8 cellular contexts compared by ENCODE assay signal in genomic region chr19:4140237-4140711, GRCh38. TPM values are rescaled to one million over a fixed set of nuclear protein-coding genes. Genes with fewer than 3 reads are reported as not detected.
DNase-seq lines count a peak whose midpoint lies in the region; ATAC-seq and TF ChIP-seq lines count a peak whose summit lies in the region.

No MANE protein-coding gene starts in this region.

- H3K9me3 ChIP-seq in OCI-LY3 (ENCODE audit: insufficient read depth, low read length) (no peaks in the 10 kb centered on the region), body of pancreas (no peaks in the 10 kb centered on the region), stomach (no peaks in the 10 kb centered on the region)

- no peaks in the 10 kb centered on the region for H3K36me3 ChIP-seq in OCI-LY3 (replicated peaks; ENCODE audit: low read depth, low read length)
- H3K36me3 ChIP-seq in body of pancreas (replicated peaks in 1 of 2; ENCODE audit: insufficient read depth in 1 of 2, low read depth in 2 of 2): no peaks in the 10 kb centered on the region
- H3K36me3 ChIP-seq in stomach: no peaks in the 10 kb centered on the region

- peaks cover 9% of the 10 kb centered on the region for H3K27me3 ChIP-seq in OCI-LY3 (ENCODE audit: low read depth, low read length)
- no peaks in the 10 kb centered on the region for H3K27me3 ChIP-seq in body of pancreas
- peaks cover 0 to 23% (median 0%) of the 10 kb centered on the region in 3 donors for H3K27me3 ChIP-seq in stomach

- peak overlapping the region; percentile 85 for H2AFZ ChIP-seq in OCI-LY3 (ENCODE audit: low read depth, low read length)

- no peaks in the 10 kb centered on the region for H4K20me1 ChIP-seq in OCI-LY3 (ENCODE audit: insufficient read depth, low read length)

- intact Hi-C loops in body of pancreas (cut with DNase I): no loop called here
- intact Hi-C loops in stomach (cut with DNase I; ENCODE audit: low total_unique reads): no loop called here

- H3K4me1 ChIP-seq in OCI-LY3 (ENCODE audit: low read length): peaks cover 15% of the 10 kb centered on the region
- H3K4me1 ChIP-seq in body of pancreas: peaks cover 8% of the 10 kb centered on the region
- H3K4me1 ChIP-seq in stomach: peaks cover 0 to 14% (median 6%) of the 10 kb centered on the region in 4 donors

- no peaks in the 10 kb centered on the region for H3K79me2 ChIP-seq in OCI-LY3 (ENCODE audit: low read length)

- peak overlapping the region; percentile 50 for H3K9ac ChIP-seq in OCI-LY3 (ENCODE audit: low read length)

- no peak for TF ChIP-seq EP300 in stomach (IDR thresholded peaks at IDR 0.05)

- WGBS in body of pancreas, 2 donors: 19 to 22% methylated on average over 12 of the region's 12 CpGs
- WGBS in stomach, 5 donors: 18 to 23% (median 21%) methylated on average over 12 of the region's 12 CpGs

- TF ChIP-seq POLR2A in body of pancreas (IDR thresholded peaks at IDR 0.05): no peak
- TF ChIP-seq POLR2A in stomach (IDR thresholded peaks at IDR 0.05): no peak

- H3K4me2 ChIP-seq in OCI-LY3 (ENCODE audit: low read length): peak overlapping the region; percentile 93

- TF ChIP-seq CTCF in OCI-LY3 (IDR thresholded peaks at IDR 0.05; ENCODE audit: low read depth, low read length) (peak; percentile 67), body of pancreas (IDR thresholded peaks at IDR 0.05) (peak; percentile 14 to 67 (median 51)), stomach (IDR thresholded peaks at IDR 0.05) (peak in 4 of 7 experiments; percentile 12 to 55 (median 46))

- H3K4me3 ChIP-seq in Jurkat, Clone E6-1 (ENCODE audit: low read length): no peak overlapping the region
- H3K4me3 ChIP-seq in OCI-LY3 (ENCODE audit: low read length): peak overlapping the region; percentile 79
- H3K4me3 ChIP-seq in body of pancreas: no peak overlapping the region
- no peak overlapping the region for H3K4me3 ChIP-seq in stomach

- DNase-seq in NCI-H1436 (lab: John Stamatoyannopoulos, UW) (peak; percentile 75), NCI-H1436 treated with DMSO at 0.1 percent for 48 hours (lab: John Stamatoyannopoulos, UW) (no peak), body of pancreas (peak; percentile 20 to 53 (median 47)), iris pigment epithelial cell (ENCODE audit: low read depth) (peak; percentile 80), stomach (no peak)
- peak; percentile 63 for DNase-seq in Jurkat, Clone E6-1 (ENCODE audit: low read depth, low spot score)

- H3K27ac ChIP-seq in OCI-LY3 (ENCODE audit: low read length): no peak overlapping the region
- no peak overlapping the region for H3K27ac ChIP-seq in body of pancreas
- peak overlapping the region in 1 of 5 donors; percentile 8 for H3K27ac ChIP-seq in stomach

- ATAC-seq in body of pancreas (peak; percentile 91), GM18909 (IDR thresholded peaks at IDR 0.05; ENCODE audit: poor library complexity, unreplicated experiment) (no peak)

RNA-seq across cellular contexts. Expression of gene CREB3L3, which starts 13.2 kb away (rescaled TPM):
- polyA plus RNA-seq in Jurkat, Clone E6-1 (2012; ENCODE audit: insufficient read depth, insufficient read length): 1.0 TPM
- total RNA-seq in body of pancreas (under 1 TPM in 1 of 2 donors, not detected in 1; 0.52 TPM), stomach (1 to 10 TPM in 2 of 5 donors, not detected in 3; 1.1 to 7.0 TPM)
- polyA plus RNA-seq in stomach: under 1 TPM; 0.03 to 0.61 (median 0.12) TPM

RNA-seq across cellular contexts. Expression of gene MAP2K2, which starts 16.4 kb away (rescaled TPM):
- polyA plus RNA-seq in Jurkat, Clone E6-1 (2012; ENCODE audit: insufficient read depth, insufficient read length): 198 TPM
- total RNA-seq in body of pancreas: 10 to 100 TPM; 56.8 to 92.0 TPM
- 100 to 1,000 TPM in 1 of 5 donors, 10 to 100 TPM in 4; 53.4 to 447 (median 84.3) TPM for total RNA-seq in stomach
- polyA plus RNA-seq in stomach: 100 to 1,000 TPM; 137 to 162 (median 147) TPM

RNA-seq across cellular contexts. Expression of gene SIRT6, which starts 42.1 kb away (rescaled TPM):
- polyA plus RNA-seq in Jurkat, Clone E6-1 (2012; ENCODE audit: insufficient read depth, insufficient read length): 24.5 TPM
- total RNA-seq in body of pancreas (10 to 100 TPM; 13.2 to 54.1 TPM), stomach (100 to 1,000 TPM in 2 of 5 donors, 10 to 100 TPM in 3; 14.0 to 160 (median 28.0) TPM)
- polyA plus RNA-seq in stomach: 10 to 100 TPM; 17.7 to 23.9 (median 19.5) TPM

RNA-seq across cellular contexts. Expression of gene ANKRD24, which starts 42.2 kb away (rescaled TPM):
- polyA plus RNA-seq in Jurkat, Clone E6-1 (2012; ENCODE audit: insufficient read depth, insufficient read length): 0.86 TPM
- 1 to 10 TPM; 2.1 to 3.6 TPM for total RNA-seq in body of pancreas
- 1 to 10 TPM in 3 of 5 donors, under 1 TPM in 1, not detected in 1; 0.29 to 6.1 (median 3.8) TPM for total RNA-seq in stomach
- 1 to 10 TPM; 1.6 to 2.3 (median 1.8) TPM for polyA plus RNA-seq in stomach

Comparison
In these comparisons a context has a peak if more than half of its experiments do, and no peak if none do; other contexts are left out.
1. DNase-seq: peak in NCI-H1436 (single experiment), Jurkat, Clone E6-1 (single experiment), body of pancreas (4 of 4) and iris pigment epithelial cell (single experiment); none in NCI-H1436 treated with DMSO at 0.1 percent for 48 hours (single experiment) and stomach (single experiment).
2. Peak in every context shown above with its lines, with median percentiles within 50 percentile points of each other: CTCF ChIP-seq.